In genomic region chr16:2956566-2956956, GRCh38 we compare ENCODE assay signal across 29 cellular contexts. TPM values are rescaled to one million over a fixed set of nuclear protein-coding genes. Genes with fewer than 3 reads are reported as not detected.
"Had no signal": no experiment of that assay in that cellular context is flagged by ENCODE, and none has a peak within 500 bp of the region (broad histone marks: within the 10 kb centered on the region; RNA-seq: fewer than 3 reads in every experiment).

No MANE protein-coding gene starts in this region.

- H3K4me3 Mint-ChIP-seq: activated naive CD4-positive, alpha-beta T cell treated with anti-CD3 and anti-CD28 coated beads, Interleukin-2, amount 10 ng/mL, durations not matched to agents 7 days and 5 days; activated T-cell treated with anti-CD3 and anti-CD28 coated beads, Interleukin-2, amount 50 U/mL, for 4 hours; naive B cell; stimulated activated naive CD8-positive, alpha-beta T cell treated with anti-CD3 and anti-CD28 coated beads, Interleukin-15, Interleukin-2, amounts not matched to agents 100 ng/mL and 50 ng/mL, for 24 hours; T-helper 1 cell treated with Interleukin-12 subunit alpha and Interleukin-12 subunit beta and Interleukin-4 antibody, amounts not matched to agents 30 μg/mL and 1 μg/mL, for 36 hours; WTC11 had no signal

- H3K36me3 Mint-ChIP-seq: activated naive CD4-positive, alpha-beta T cell treated with anti-CD3 and anti-CD28 coated beads, Interleukin-2, amount 10 ng/mL, durations not matched to agents 7 days and 5 days; naive B cell; WTC11 had no signal

- H3K27ac Mint-ChIP-seq: activated naive CD4-positive, alpha-beta T cell treated with anti-CD3 and anti-CD28 coated beads, Interleukin-2, amount 10 ng/mL, durations not matched to agents 7 days and 5 days; stimulated activated naive CD8-positive, alpha-beta T cell treated with anti-CD3 and anti-CD28 coated beads, Interleukin-15, Interleukin-2, amounts not matched to agents 100 ng/mL and 50 ng/mL, for 24 hours; T-helper 1 cell treated with Interleukin-12 subunit alpha and Interleukin-12 subunit beta and Interleukin-4 antibody, amounts not matched to agents 30 μg/mL and 1 μg/mL, for 36 hours had no signal

- H3K27ac ChIP-seq: heart right ventricle, lower lobe of right lung, ovary, thyroid gland had no signal

- H3K4me1 ChIP-seq: lower lobe of right lung, thyroid gland had no signal

- H3K36me3 ChIP-seq: heart right ventricle, lower lobe of right lung, ovary, thyroid gland had no signal

- H3K9me3 ChIP-seq: heart right ventricle, lower lobe of right lung, ovary, thyroid gland had no signal

- H3K27me3 ChIP-seq: ovary, thyroid gland had no signal

- H3K4me3 ChIP-seq: heart right ventricle, lower lobe of right lung, ovary, thyroid gland had no signal

- H3K4me1 Mint-ChIP-seq: neural crest cell had no signal

- FAIRE-seq: kidney had no signal

- DNase-seq: activated CD4-positive, alpha-beta T cell treated with anti-CD3 and anti-CD28 coated beads, Interleukin-2, amount 50 U/mL, for 4 hours; activated CD8-positive, alpha-beta memory T cell treated with anti-CD3 and anti-CD28 coated beads for 24 hours; activated CD8-positive, alpha-beta memory T cell treated with anti-CD3 and anti-CD28 coated beads, Interleukin-2, amount 50 U/mL, for 4 hours; activated naive CD4-positive, alpha-beta T cell treated with anti-CD3 and anti-CD28 coated beads, Interleukin-2, amount 10 ng/mL, durations not matched to agents 7 days and 5 days; activated T-cell treated with anti-CD3 and anti-CD28 coated beads, Interleukin-2, amount 50 U/mL, for 4 hours; cerebellar nuclear complex; cortex of kidney; effector CD4-positive, alpha-beta T cell; erythroblast; foreskin fibroblast; heart right ventricle; kidney; lower lobe of right lung; naive B cell; stimulated activated CD4-positive, alpha-beta T cell treated with anti-CD3 and anti-CD28 coated beads, Interleukin-1b, Interleukin-23, amount 100 ng/mL, for 48 hours; substantia nigra; T1000; thyroid gland had no signal

- H3K9me3 Mint-ChIP-seq: activated naive CD4-positive, alpha-beta T cell treated with anti-CD3 and anti-CD28 coated beads, Interleukin-2, amount 10 ng/mL, durations not matched to agents 7 days and 5 days; activated T-cell treated with anti-CD3 and anti-CD28 coated beads, Interleukin-2, amount 50 U/mL, for 4 hours; naive B cell; neural crest cell; stimulated activated naive CD8-positive, alpha-beta T cell treated with anti-CD3 and anti-CD28 coated beads, Interleukin-15, Interleukin-2, amounts not matched to agents 100 ng/mL and 50 ng/mL, for 24 hours; T-helper 1 cell treated with Interleukin-12 subunit alpha and Interleukin-12 subunit beta and Interleukin-4 antibody, amounts not matched to agents 30 μg/mL and 1 μg/mL, for 36 hours; WTC11 had no signal

RNA-seq across cellular contexts. Expression of gene KREMEN2, which starts 7.5 kb away (rescaled TPM):
- total RNA-seq: fibroblast of lung, heart right ventricle, kidney, lower lobe of right lung, mesenteric fat pad, mucosa of gallbladder, pulmonary artery endothelial cell, right cardiac atrium, thyroid gland, ureter had no signal
- polyA plus RNA-seq: fibroblast of lung, heart right ventricle, ovary, right cardiac atrium had no signal

RNA-seq across cellular contexts. Expression of gene CLDN9, which starts 56.2 kb away (rescaled TPM):
- total RNA-seq: activated T-cell treated with anti-CD3 and anti-CD28 coated beads, Interleukin-2, amount 50 U/mL, for 4 hours; fibroblast of lung; mesenteric fat pad; neural crest cell; pulmonary artery endothelial cell had no signal
- polyA plus RNA-seq: fibroblast of lung, ovary had no signal
